In the genomic region with DNA sequence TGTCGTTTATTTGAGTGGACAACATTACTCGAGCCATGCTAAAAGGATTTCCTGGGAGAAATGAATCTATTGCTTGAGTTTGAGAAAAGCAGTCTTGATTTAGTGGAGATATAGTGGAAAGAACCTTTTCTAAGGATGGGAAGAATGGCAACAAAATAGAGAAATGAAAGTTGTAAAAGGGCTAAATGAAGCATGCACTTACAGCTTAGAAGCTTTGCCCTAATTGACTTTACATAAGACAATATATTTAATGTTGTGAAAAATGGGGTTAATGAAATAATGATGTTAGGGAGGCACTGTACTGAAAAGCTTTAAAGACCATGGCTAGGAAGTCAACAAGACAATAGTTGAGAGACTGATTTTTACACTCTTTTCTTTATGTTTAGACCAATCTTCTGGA, we compare ENCODE assay signal across 21 cellular contexts. TPM values are rescaled to one million over a fixed set of nuclear protein-coding genes. Genes with fewer than 3 reads are reported as not detected.
DNase-seq lines count a peak whose midpoint lies in the region; ATAC-seq and TF ChIP-seq lines count a peak whose summit lies in the region.
"Had no signal": no experiment of that assay in that cellular context is flagged by ENCODE, and none has a peak within 500 bp of the region (broad histone marks: within the 10 kb centered on the region; RNA-seq: fewer than 3 reads in every experiment).

No MANE protein-coding gene starts in this region.

- intact Hi-C loops in sciatic nerve (cut with DNase I) = no loop called here

- H3K4me2 ChIP-seq in SU-DHL-6 (ENCODE audit: low read depth, low read length, poor library complexity, severe bottlenecking) = peak overlapping the region; percentile 74

- H3F3A ChIP-seq in SU-DHL-6 (ENCODE audit: insufficient read depth) = peaks cover 51% of the 10 kb centered on the region

- H3K9ac ChIP-seq in SU-DHL-6 (ENCODE audit: low read length) = peak overlapping the region; percentile 47

- ATAC-seq in HG03159 (IDR thresholded peaks at IDR 0.05; ENCODE audit: unreplicated experiment) (peak; percentile 7), HG02759 (IDR thresholded peaks at IDR 0.05; ENCODE audit: unreplicated experiment) (no peak), sciatic nerve (no peak)
- ATAC-seq: K562, PC-3, T-helper 17 cell had no signal

- TF ChIP-seq CTCF in GM13976 (IDR thresholded peaks at IDR 0.05; ENCODE audit: borderline replicate concordance, control extremely low read depth, extremely low read depth, insufficient read depth, missing control alignments) (no peak), SU-DHL-6 (IDR thresholded peaks at IDR 0.05; ENCODE audit: insufficient read depth, low read length, poor library complexity, severe bottlenecking) (no peak)

- H3K9me2 ChIP-seq in SU-DHL-6 (replicated peaks; ENCODE audit: insufficient read depth, low read length) = no peaks in the 10 kb centered on the region

- H3K4me3 ChIP-seq in SU-DHL-6 (ENCODE audit: insufficient read depth, low read length, poor library complexity, severe bottlenecking) = peak overlapping the region; percentile 17
- H3K4me3 ChIP-seq: K562, SJCRH30 had no signal

- in situ Hi-C loops in GM13976 (cut with MboI; ENCODE audit: low sequenced_read_pairs, unreplicated experiment) = no loop called here

- H3K27ac ChIP-seq in SU-DHL-6 (ENCODE audit: low read depth, low read length) = peak overlapping the region; percentile 97
- H3K27ac ChIP-seq: SJCRH30 had no signal

- no peaks in the 10 kb centered on the region for H3K27me3 ChIP-seq in SU-DHL-6 (ENCODE audit: low read length)
- H3K27me3 ChIP-seq: SJCRH30 had no signal

- H4K20me1 ChIP-seq in SU-DHL-6 (ENCODE audit: low read depth, low read length) = no peaks in the 10 kb centered on the region

- no peaks in the 10 kb centered on the region for H3K79me2 ChIP-seq in SU-DHL-6 (ENCODE audit: insufficient read depth, low read length)

- DNase-seq in GM13976 (ENCODE audit: low spot score) = peak; percentile 28
- no peak for DNase-seq in nucleus accumbens (lab: John Stamatoyannopoulos, UW)
- no peak for DNase-seq in activated CD8-positive, alpha-beta memory T cell treated with anti-CD3 and anti-CD28 coated beads for 24 hours
- no peak for DNase-seq in sciatic nerve (ENCODE audit: low spot score)
- DNase-seq: ACHN; CD4-positive, CD25-positive, alpha-beta regulatory T cell; COR-L47; DMS 273 treated with DMSO at 0.1 percent for 48 hours; GDM1; NCI-H1105 treated with DMSO at 0.1 percent for 48 hours; NK-92 treated with Interleukin-12 subunit alpha and Interleukin-12 subunit beta, amount 100 ng/mL, for 24 hours; PC-3; SJCRH30; T-helper 17 cell had no signal

- no peaks in the 10 kb centered on the region for H3K9me3 ChIP-seq in SU-DHL-6 (ENCODE audit: insufficient read depth, low read length)
- H3K9me3 ChIP-seq: SJCRH30 had no signal

- peaks cover 9% of the 10 kb centered on the region; the same call in 1 of the 2 replicates for H3K36me3 ChIP-seq in SU-DHL-6 (ENCODE audit: low read length)
- H3K36me3 ChIP-seq: SJCRH30 had no signal

- no peak overlapping the region for H2AFZ ChIP-seq in SU-DHL-6 (ENCODE audit: low read depth, low read length, severe bottlenecking)

RNA-seq across cellular contexts. Expression of a gene that starts 35.4 kb away (rescaled TPM):
- not detected for total RNA-seq in sciatic nerve
- total RNA-seq: CD4-positive, CD25-positive, alpha-beta regulatory T cell; Daoy; H4; K562; NCI-H460; PC-3; SJCRH30; T-helper 17 cell had no signal
